Comparison of ENCODE assay signal across 9 cellular contexts in the genomic region with DNA sequence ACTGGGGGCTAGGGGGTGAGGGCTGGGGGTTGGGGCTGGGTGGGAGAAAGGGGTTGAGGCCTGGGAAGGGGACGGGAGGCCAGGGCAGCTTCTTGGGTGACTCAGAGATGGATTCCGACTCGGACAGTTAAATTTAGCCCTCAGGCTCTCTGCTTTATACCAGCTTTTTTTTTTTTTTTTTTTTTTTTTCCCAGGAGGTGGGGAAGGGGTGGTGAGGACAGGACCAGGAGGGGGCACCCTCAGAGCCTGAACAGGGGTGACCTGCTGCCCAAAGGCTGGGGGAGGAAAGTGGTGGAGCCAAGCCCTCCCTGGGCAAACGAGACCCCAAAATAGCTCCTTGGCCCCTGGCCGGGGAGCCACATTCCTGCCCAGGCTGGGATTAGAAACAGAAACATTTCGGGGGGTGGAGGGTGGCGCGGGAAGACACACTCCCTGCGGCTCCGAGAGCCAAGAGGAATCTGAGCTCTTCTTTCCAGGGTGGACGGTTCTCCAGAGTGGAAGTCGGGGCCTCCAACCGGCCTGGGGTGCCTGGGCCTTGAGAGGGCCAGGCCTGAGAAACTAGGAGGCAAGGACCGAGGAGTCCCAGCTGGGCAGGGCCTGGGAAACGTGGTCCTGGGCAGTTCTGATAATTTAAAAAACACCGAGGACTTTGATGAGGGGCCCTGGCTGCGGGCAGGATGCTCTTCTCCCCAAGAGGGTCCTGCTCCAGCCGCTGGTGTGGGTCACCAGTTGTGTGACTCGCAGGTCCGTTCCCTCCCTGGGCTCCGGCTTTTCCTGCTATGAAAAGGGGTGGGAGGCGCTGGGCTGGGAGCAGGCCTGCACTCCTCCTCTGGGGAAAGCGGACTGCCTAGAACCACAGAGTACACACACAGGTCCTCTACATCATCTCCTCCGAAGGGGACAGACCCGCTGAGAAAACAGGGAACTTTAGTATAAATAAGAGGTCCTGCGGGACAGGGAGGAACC. TPM values are rescaled to one million over a fixed set of nuclear protein-coding genes. Genes with fewer than 3 reads are reported as not detected.
DNase-seq lines count a peak whose midpoint lies in the region; ATAC-seq and TF ChIP-seq lines count a peak whose summit lies in the region.
"Had no signal": no experiment of that assay in that cellular context is flagged by ENCODE, and none has a peak within 500 bp of the region (broad histone marks: within the 10 kb centered on the region; RNA-seq: fewer than 3 reads in every experiment).

No MANE protein-coding gene starts in this region.

- no peaks in the 10 kb centered on the region for H3K27me3 ChIP-seq in thoracic aorta (replicated peaks; ENCODE audit: insufficient read depth)

- H3K4me1 ChIP-seq in thoracic aorta (ENCODE audit: control insufficient read depth in 1 of 2, low read depth in 2 of 2): peaks cover 20 to 50% of the 10 kb centered on the region in 2 donors

- H3K4me1 Mint-ChIP-seq in activated T-cell treated with anti-CD3 and anti-CD28 coated beads, Interleukin-2, amount 50 U/mL, for 24 hours (ENCODE audit: low read depth): peaks cover 20% of the 10 kb centered on the region

- TF ChIP-seq CTCF in thoracic aorta (IDR thresholded peaks at IDR 0.05): no peak

- peak; percentile 52 for DNase-seq in HK-2 (ENCODE audit: unreplicated experiment)
- DNase-seq in caudate nucleus (lab: John Stamatoyannopoulos, UW): peak in 1 of 61 donors; percentile 11
- peak; percentile 33 for DNase-seq in kidney tubule cell (ENCODE audit: low spot score)
- DNase-seq in thoracic aorta (ENCODE audit: low spot score): no peak
- DNase-seq in activated T-cell treated with anti-CD3 and anti-CD28 coated beads, Interleukin-2, amount 50 U/mL, for 24 hours: no peak
- no peak for DNase-seq in cortex of kidney (lab: John Stamatoyannopoulos, UW)
- DNase-seq in GDM1 (lab: John Stamatoyannopoulos, UW): no peak
- DNase-seq in T-helper 2 cell: no peak

- peak; percentile 63 for ATAC-seq in thoracic aorta (ENCODE audit: insufficient number of reproducible peaks, low FRiP score, low read depth)

- H3K27ac ChIP-seq in caudate nucleus (ENCODE audit: low read depth, low read length): peak overlapping the region; percentile 62
- H3K27ac ChIP-seq in thoracic aorta: peak overlapping the region; percentile 97 to 98
- H3K27ac ChIP-seq: SK-N-MC had no signal

- no peak overlapping the region for H3K4me3 Mint-ChIP-seq in activated T-cell treated with anti-CD3 and anti-CD28 coated beads, Interleukin-2, amount 50 U/mL, for 24 hours

- no peaks in the 10 kb centered on the region for H3K9me3 ChIP-seq in thoracic aorta

- H3K27ac Mint-ChIP-seq in activated T-cell treated with anti-CD3 and anti-CD28 coated beads, Interleukin-2, amount 50 U/mL, for 24 hours: no peak overlapping the region

- peak overlapping the region; percentile 91 for H3K4me3 ChIP-seq in thoracic aorta
- H3K4me3 ChIP-seq: SK-N-MC had no signal

- H3K36me3 ChIP-seq in thoracic aorta: peaks cover 25% of the 10 kb centered on the region

- peaks cover 38% of the 10 kb centered on the region for H3K36me3 Mint-ChIP-seq in activated T-cell treated with anti-CD3 and anti-CD28 coated beads, Interleukin-2, amount 50 U/mL, for 24 hours (ENCODE audit: low read depth)

- peaks cover 37% of the 10 kb centered on the region for H3K27me3 Mint-ChIP-seq in activated T-cell treated with anti-CD3 and anti-CD28 coated beads, Interleukin-2, amount 50 U/mL, for 24 hours

- H3K9me3 Mint-ChIP-seq in activated T-cell treated with anti-CD3 and anti-CD28 coated beads, Interleukin-2, amount 50 U/mL, for 24 hours: no peaks in the 10 kb centered on the region

RNA-seq across cellular contexts. Expression of gene DMPK, which starts 0.8 kb away (rescaled TPM):
- 100 to 1,000 TPM; 212 to 227 TPM for total RNA-seq in thoracic aorta

RNA-seq across cellular contexts. Expression of gene DMWD, which starts 9.5 kb away (rescaled TPM):
- 10 to 100 TPM; 79.1 to 91.1 TPM for total RNA-seq in thoracic aorta

RNA-seq across cellular contexts. Expression of gene SIX5, which starts 14.1 kb away (rescaled TPM):
- total RNA-seq in thoracic aorta: 10 to 100 TPM; 15.0 to 29.9 TPM

RNA-seq across cellular contexts. Expression of gene RSPH6A, which starts 32.0 kb away (rescaled TPM):
- not detected for total RNA-seq in thoracic aorta

RNA-seq across cellular contexts. Expression of gene MEIOSIN, which starts 49.9 kb away (rescaled TPM):
- not detected for total RNA-seq in thoracic aorta

Comparison
In these comparisons a context has a peak if more than half of its experiments do, and no peak if none do; other contexts are left out.
1. DNase-seq: peak in HK-2 (single experiment) and kidney tubule cell (single experiment); none in thoracic aorta (single experiment), activated T-cell treated with anti-CD3 and anti-CD28 coated beads, Interleukin-2, amount 50 U/mL, for 24 hours (single experiment), cortex of kidney (single experiment), GDM1 (single experiment) and T-helper 2 cell (0 of 5).